15 cellular contexts compared by ENCODE assay signal in genomic region chr1:43559714-43560113, GRCh38. TPM values are rescaled to one million over a fixed set of nuclear protein-coding genes. Genes with fewer than 3 reads are reported as not detected.
DNase-seq lines count a peak whose midpoint lies in the region; ATAC-seq, FAIRE-seq and TF ChIP-seq lines count a peak whose summit lies in the region.
"Had no signal": no experiment of that assay in that cellular context is flagged by ENCODE, and none has a peak within 500 bp of the region (broad histone marks: within the 10 kb centered on the region; RNA-seq: fewer than 3 reads in every experiment).

No MANE protein-coding gene starts in this region.

- no peak overlapping the region for H3K4me2 ChIP-seq in IMR-90 (ENCODE audit: low read depth, low read length)
- H3K4me2 ChIP-seq: A549 had no signal

- no TSS peak for BruUV-seq in IMR-90 (replicated peaks; lab: Mats Ljungman, UMichigan)

- H3K9me3 Mint-ChIP-seq in naive thymus-derived CD4-positive, alpha-beta T cell, result no peaks in the 10 kb centered on the region
- H3K9me3 Mint-ChIP-seq: CD8-positive, alpha-beta memory T cell had no signal

- CTCF ChIA-PET in IMR-90 (lab: Yijun Ruan, JAX), result no interaction called here
- CTCF ChIA-PET in naive thymus-derived CD4-positive, alpha-beta T cell (lab: Charles Lee), result no interaction called here

- H3K23ac ChIP-seq in IMR-90 (ENCODE audit: low read depth, low read length), result no peak overlapping the region

- H3K36me3 ChIP-seq in IMR-90 (ENCODE audit: control insufficient read depth, insufficient read depth, low read length) (peaks cover 8% of the 10 kb centered on the region; the same call in 1 of the 2 replicates), bronchial epithelial cell (ENCODE audit: control insufficient read depth, insufficient read depth, low read length) (peaks cover 17% of the 10 kb centered on the region)
- H3K36me3 ChIP-seq in naive thymus-derived CD4-positive, alpha-beta T cell (ENCODE audit: control insufficient read depth in 2 of 3, insufficient read depth in 3 of 3, low read length in 3 of 3), result no peaks in the 10 kb centered on the region

- H2BK15ac ChIP-seq in IMR-90 (ENCODE audit: low read depth, low read length), result no peak overlapping the region

- peaks cover 31% of the 10 kb centered on the region for H3K9me1 ChIP-seq in IMR-90 (ENCODE audit: insufficient read depth, low read length)

- H4K8ac ChIP-seq in IMR-90 (ENCODE audit: low read depth in 2 of 2, low read length in 2 of 2), result no peak overlapping the region

- no peak overlapping the region for H2BK120ac ChIP-seq in IMR-90 (ENCODE audit: low read depth, low read length)

- no peak for DNase-seq in IMR-90
- DNase-seq in bronchial epithelial cell (ENCODE audit: low read depth), result no peak
- DNase-seq in naive thymus-derived CD4-positive, alpha-beta T cell, result no peak
- no peak for DNase-seq in NCI-H2107 (lab: John Stamatoyannopoulos, UW)
- DNase-seq in HUDEP-2 (lab: John Stamatoyannopoulos, UW; ENCODE audit: unreplicated experiment in 76 of 76), result no peak
- DNase-seq: Caco-2; CD8-positive, alpha-beta memory T cell; GF-D8; GM23248; H7; KBM-7 had no signal

- no peak overlapping the region for H3K56ac ChIP-seq in IMR-90 (ENCODE audit: extremely low read depth, insufficient read depth, low read length)

- POLR2A ChIA-PET in IMR-90 (lab: Charles Lee; ENCODE audit: unreplicated experiment), result no interaction called here
- POLR2A ChIA-PET in naive thymus-derived CD4-positive, alpha-beta T cell (lab: Charles Lee), result no interaction called here

- peak; percentile 98 for FAIRE-seq in bronchial epithelial cell (lab: Jason Lieb, UNC)
- FAIRE-seq: A549 had no signal

- peak overlapping the region; percentile 26; the same call in 1 of the 2 replicates for H2AK5ac ChIP-seq in IMR-90 (ENCODE audit: low read depth, low read length)

- H4K91ac ChIP-seq in IMR-90 (ENCODE audit: insufficient read depth, low read depth, low read length), result no peak overlapping the region

- TF ChIP-seq POLR2A in IMR-90 (IDR thresholded peaks at IDR 0.05; ENCODE audit: low read depth, low read length), result no peak

- peak overlapping the region; percentile 63 for H2AK9ac ChIP-seq in IMR-90 (replicated peaks; ENCODE audit: low read depth, low read length, poor library complexity)

- H2BK5ac ChIP-seq in IMR-90 (ENCODE audit: low read depth, low read length, poor library complexity, severe bottlenecking), result peak overlapping the region; percentile 8

- peaks cover 34% of the 10 kb centered on the region for H4K20me1 ChIP-seq in IMR-90 (ENCODE audit: insufficient read depth, low read length)

- TF ChIP-seq RAD21 in IMR-90 (IDR thresholded peaks at IDR 0.05; ENCODE audit: low read length), result no peak

- no peaks in the 10 kb centered on the region for H3K9me3 ChIP-seq in IMR-90 (ENCODE audit: control insufficient read depth, insufficient read depth, low read length)
- no peaks in the 10 kb centered on the region for H3K9me3 ChIP-seq in naive thymus-derived CD4-positive, alpha-beta T cell (ENCODE audit: control insufficient read depth in 2 of 3, low read length in 3 of 3)
- H3K9me3 ChIP-seq: A549, Caco-2 had no signal

- peaks cover 31 to 68% of the 10 kb centered on the region in 2 experiments for H3K79me1 ChIP-seq in IMR-90 (ENCODE audit: low read depth in 1 of 2, low read length in 2 of 2)

- no peak overlapping the region for H3K27ac ChIP-seq in IMR-90 (ENCODE audit: insufficient read depth, low read length)
- H3K27ac ChIP-seq in naive thymus-derived CD4-positive, alpha-beta T cell (ENCODE audit: low read depth, low read length), result no peak overlapping the region
- H3K27ac ChIP-seq: A549, GM23248 had no signal

- dilution Hi-C loops in IMR-90 (cut with HindIII; ENCODE audit: low sequenced_read_pairs, unreplicated experiment), result no loop called here

- no peak overlapping the region for H3K18ac ChIP-seq in IMR-90 (ENCODE audit: low read depth, low read length)

- in situ Hi-C loops in IMR-90 (cut with MboI; ENCODE audit: low sequenced_read_pairs), result no loop called here

- no peak overlapping the region for H3K4ac ChIP-seq in IMR-90 (ENCODE audit: low read depth, low read length)

- intact Hi-C loops in IMR-90 (cut with micrococcal nuclease), result no loop called here
- intact Hi-C loops in naive thymus-derived CD4-positive, alpha-beta T cell (cut with micrococcal nuclease), result no loop called here

- H4K5ac ChIP-seq in IMR-90 (ENCODE audit: low read depth, low read length), result no peak overlapping the region

- H3K9ac ChIP-seq in IMR-90 (ENCODE audit: low read depth, low read length), result no peak overlapping the region
- H3K9ac ChIP-seq: GM23248 had no signal

- H3K4me1 Mint-ChIP-seq in naive thymus-derived CD4-positive, alpha-beta T cell, result peaks cover 0 to 6% (median 0%) of the 10 kb centered on the region in 7 donors
- H3K4me1 Mint-ChIP-seq: CD8-positive, alpha-beta memory T cell had no signal

- no peak overlapping the region for H3K27ac Mint-ChIP-seq in naive thymus-derived CD4-positive, alpha-beta T cell
- H3K27ac Mint-ChIP-seq: CD14-positive monocyte; CD8-positive, alpha-beta memory T cell had no signal

- H3K4me3 ChIP-seq in IMR-90 (ENCODE audit: insufficient read depth, low read depth, low read length) (no peak overlapping the region), bronchial epithelial cell (ENCODE audit: low read depth, low read length) (no peak overlapping the region)
- H3K4me3 ChIP-seq in naive thymus-derived CD4-positive, alpha-beta T cell (ENCODE audit: low read length), result no peak overlapping the region
- H3K4me3 ChIP-seq: A549, GM23248 had no signal

- no peak for ATAC-seq in IMR-90 (ENCODE audit: low read depth)
- peak; percentile 11 for ATAC-seq in naive thymus-derived CD4-positive, alpha-beta T cell
- no peak for ATAC-seq in HG02870 (IDR thresholded peaks at IDR 0.05; ENCODE audit: unreplicated experiment)
- ATAC-seq in GM18519 (IDR thresholded peaks at IDR 0.05; ENCODE audit: low FRiP score, unreplicated experiment), result no peak
- ATAC-seq: A549 had no signal

- H3K36me3 Mint-ChIP-seq in naive thymus-derived CD4-positive, alpha-beta T cell, result no peaks in the 10 kb centered on the region
- H3K36me3 Mint-ChIP-seq: CD14-positive monocyte; CD8-positive, alpha-beta memory T cell had no signal

- no peak for TF ChIP-seq CTCF in IMR-90 (conservative IDR thresholded peaks at IDR 0.05; ENCODE audit: low read depth, low read length)
- no peak for TF ChIP-seq CTCF in bronchial epithelial cell (IDR thresholded peaks at IDR 0.05; ENCODE audit: insufficient read depth, low read length, severe bottlenecking)

- peak overlapping the region; percentile 63 for H2AFZ ChIP-seq in IMR-90 (replicated peaks; ENCODE audit: low read length, poor library complexity)
- H2AFZ ChIP-seq: GM23248 had no signal

- peaks cover 17% of the 10 kb centered on the region for H3K4me1 ChIP-seq in IMR-90 (ENCODE audit: control insufficient read depth, insufficient read depth, low read length)
- no peaks in the 10 kb centered on the region for H3K4me1 ChIP-seq in naive thymus-derived CD4-positive, alpha-beta T cell (ENCODE audit: control insufficient read depth in 2 of 2, insufficient read depth in 2 of 2, low read length in 2 of 2)
- H3K4me1 ChIP-seq: Caco-2 had no signal

- H3K27me3 Mint-ChIP-seq in naive thymus-derived CD4-positive, alpha-beta T cell, result peaks cover 0 to 4% (median 3%) of the 10 kb centered on the region in 5 donors

- no peak overlapping the region for H2BK20ac ChIP-seq in IMR-90 (ENCODE audit: low read depth, low read length)

- H3K4me3 Mint-ChIP-seq in naive thymus-derived CD4-positive, alpha-beta T cell, result no peak overlapping the region
- H3K4me3 Mint-ChIP-seq: CD14-positive monocyte; CD8-positive, alpha-beta memory T cell had no signal

- WGBS in IMR-90 (ENCODE audit: extremely low coverage in 2 of 2, insufficient read length in 1 of 2), 2 experiments, result 96% methylated on average over 4 of the region's 6 CpGs; no CpG with 5 or more reads in 1 of the 2 experiments

- no peak overlapping the region for H3K14ac ChIP-seq in IMR-90 (replicated peaks; ENCODE audit: low read depth, low read length)

- H3K27me3 ChIP-seq in IMR-90 (ENCODE audit: control insufficient read depth, insufficient read depth, low read length) (no peaks in the 10 kb centered on the region), bronchial epithelial cell (ENCODE audit: control insufficient read depth, insufficient read depth, low read length) (no peaks in the 10 kb centered on the region)
- H3K27me3 ChIP-seq in naive thymus-derived CD4-positive, alpha-beta T cell (ENCODE audit: control insufficient read depth in 2 of 2, insufficient read depth in 2 of 2, low read length in 2 of 2), result no peaks in the 10 kb centered on the region

TF ChIP-seq in IMR-90, 13 proteins besides CTCF, POLR2A, EP300 and RAD21:
- TF ChIP-seq MAZ (IDR thresholded peaks at IDR 0.05; ENCODE audit: borderline replicate concordance, low read depth, low read length) (no peak), MXI1 (IDR thresholded peaks at IDR 0.05; ENCODE audit: borderline replicate concordance, low read depth, low read length) (no peak), RCOR1 (IDR thresholded peaks at IDR 0.05; ENCODE audit: insufficient replicate concordance, low read length) (no peak), SMC3 (IDR thresholded peaks at IDR 0.05; ENCODE audit: low read depth, low read length) (no peak), RFX5 (IDR thresholded peaks at IDR 0.05; ENCODE audit: low read depth, low read length) (no peak)

RNA-seq across cellular contexts. Expression of gene PTPRF, which starts 29.0 kb away (rescaled TPM):
- total RNA-seq in IMR-90 (2012; rRNA removed) (25.8 and 27.8 TPM in 2 replicates), bronchial epithelial cell (127 and 202 TPM in 2 replicates)
- polyA plus RNA-seq in IMR-90 (2012; rRNA removed), result 92.3 and 103 TPM in 2 replicates
- polyA plus RNA-seq in IMR-90 (2012; cell fraction: cytosol; rRNA removed), result 46.4 and 102 TPM in 2 replicates
- 122 and 210 TPM in 2 replicates for polyA plus RNA-seq in IMR-90 (2012; cell fraction: nucleus; rRNA removed; ENCODE audit: low replicate concordance)
- total RNA-seq in naive thymus-derived CD4-positive, alpha-beta T cell, result 1 to 10 TPM in 2 of 5 experiments, under 1 TPM in 1, not detected in 2; 0.49 to 2.3 (median 1.8) TPM
- not detected for polyA plus RNA-seq in naive thymus-derived CD4-positive, alpha-beta T cell
- polyA plus RNA-seq: CD14-positive monocyte; CD8-positive, alpha-beta memory T cell had no signal
